Comparison of ENCODE assay signal across 2 cellular contexts in the genomic region with DNA sequence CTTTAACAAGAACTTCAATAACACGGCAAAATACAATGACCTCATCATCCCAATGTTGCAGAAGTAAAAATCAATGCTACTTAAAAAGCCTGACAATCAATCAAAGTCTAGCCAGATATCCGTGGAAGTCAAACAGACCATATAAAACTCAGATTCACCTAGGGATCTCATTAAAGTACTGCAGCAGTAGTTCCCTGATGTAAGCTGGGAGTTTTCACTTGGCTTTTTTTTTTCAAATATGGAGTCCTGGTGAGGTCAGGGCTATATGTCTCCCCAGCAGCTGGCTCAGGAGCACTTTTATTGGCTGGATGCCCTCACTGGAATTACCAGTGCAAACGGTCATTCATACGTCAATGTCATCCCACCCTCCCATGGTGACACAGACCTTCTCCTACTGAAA.
TF ChIP-seq lines count a peak whose summit lies in the region.

No MANE protein-coding gene starts in this region.

TF ChIP-seq in SK-N-SH treated with all-trans-retinoic acid at 6 μM for 48 hours, 23 proteins besides CTCF, POLR2A, EP300 and RAD21 (continued from another document):
- TF ChIP-seq, protein P1, sequence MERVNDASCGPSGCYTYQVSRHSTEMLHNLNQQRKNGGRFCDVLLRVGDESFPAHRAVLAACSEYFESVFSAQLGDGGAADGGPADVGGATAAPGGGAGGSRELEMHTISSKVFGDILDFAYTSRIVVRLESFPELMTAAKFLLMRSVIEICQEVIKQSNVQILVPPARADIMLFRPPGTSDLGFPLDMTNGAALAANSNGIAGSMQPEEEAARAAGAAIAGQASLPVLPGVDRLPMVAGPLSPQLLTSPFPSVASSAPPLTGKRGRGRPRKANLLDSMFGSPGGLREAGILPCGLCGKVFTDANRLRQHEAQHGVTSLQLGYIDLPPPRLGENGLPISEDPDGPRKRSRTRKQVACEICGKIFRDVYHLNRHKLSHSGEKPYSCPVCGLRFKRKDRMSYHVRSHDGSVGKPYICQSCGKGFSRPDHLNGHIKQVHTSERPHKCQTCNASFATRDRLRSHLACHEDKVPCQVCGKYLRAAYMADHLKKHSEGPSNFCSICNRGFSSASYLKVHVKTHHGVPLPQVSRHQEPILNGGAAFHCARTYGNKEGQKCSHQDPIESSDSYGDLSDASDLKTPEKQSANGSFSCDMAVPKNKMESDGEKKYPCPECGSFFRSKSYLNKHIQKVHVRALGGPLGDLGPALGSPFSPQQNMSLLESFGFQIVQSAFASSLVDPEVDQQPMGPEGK (CRISPR knock-in tag; IDR thresholded peaks at IDR 0.05; ENCODE audit: borderline replicate concordance): no peak

TF ChIP-seq in SK-N-SH, 30 proteins besides CTCF, POLR2A, EP300 and RAD21:
- TF ChIP-seq, protein P2, sequence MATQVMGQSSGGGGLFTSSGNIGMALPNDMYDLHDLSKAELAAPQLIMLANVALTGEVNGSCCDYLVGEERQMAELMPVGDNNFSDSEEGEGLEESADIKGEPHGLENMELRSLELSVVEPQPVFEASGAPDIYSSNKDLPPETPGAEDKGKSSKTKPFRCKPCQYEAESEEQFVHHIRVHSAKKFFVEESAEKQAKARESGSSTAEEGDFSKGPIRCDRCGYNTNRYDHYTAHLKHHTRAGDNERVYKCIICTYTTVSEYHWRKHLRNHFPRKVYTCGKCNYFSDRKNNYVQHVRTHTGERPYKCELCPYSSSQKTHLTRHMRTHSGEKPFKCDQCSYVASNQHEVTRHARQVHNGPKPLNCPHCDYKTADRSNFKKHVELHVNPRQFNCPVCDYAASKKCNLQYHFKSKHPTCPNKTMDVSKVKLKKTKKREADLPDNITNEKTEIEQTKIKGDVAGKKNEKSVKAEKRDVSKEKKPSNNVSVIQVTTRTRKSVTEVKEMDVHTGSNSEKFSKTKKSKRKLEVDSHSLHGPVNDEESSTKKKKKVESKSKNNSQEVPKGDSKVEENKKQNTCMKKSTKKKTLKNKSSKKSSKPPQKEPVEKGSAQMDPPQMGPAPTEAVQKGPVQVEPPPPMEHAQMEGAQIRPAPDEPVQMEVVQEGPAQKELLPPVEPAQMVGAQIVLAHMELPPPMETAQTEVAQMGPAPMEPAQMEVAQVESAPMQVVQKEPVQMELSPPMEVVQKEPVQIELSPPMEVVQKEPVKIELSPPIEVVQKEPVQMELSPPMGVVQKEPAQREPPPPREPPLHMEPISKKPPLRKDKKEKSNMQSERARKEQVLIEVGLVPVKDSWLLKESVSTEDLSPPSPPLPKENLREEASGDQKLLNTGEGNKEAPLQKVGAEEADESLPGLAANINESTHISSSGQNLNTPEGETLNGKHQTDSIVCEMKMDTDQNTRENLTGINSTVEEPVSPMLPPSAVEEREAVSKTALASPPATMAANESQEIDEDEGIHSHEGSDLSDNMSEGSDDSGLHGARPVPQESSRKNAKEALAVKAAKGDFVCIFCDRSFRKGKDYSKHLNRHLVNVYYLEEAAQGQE (IDR thresholded peaks at IDR 0.05; ENCODE audit: low read depth, low read length): no peak
- no peak for TF ChIP-seq CHD2 (IDR thresholded peaks at IDR 0.05; ENCODE audit: low read length, partially characterized antibody)
